In genomic region chr19:45496349-45496953, GRCh38 we compare ENCODE assay signal across 1 cellular context.
TF ChIP-seq lines count a peak whose summit lies in the region.

No MANE protein-coding gene starts in this region.

TF ChIP-seq in HepG2, 621 proteins besides CTCF, POLR2A, EP300 and RAD21 (continued from another document and continues in another):
- TF ChIP-seq THRA (CRISPR knock-in tag; IDR thresholded peaks at IDR 0.05; ENCODE audit: borderline replicate concordance) (peak; percentile 75), HNRNPK (IDR thresholded peaks at IDR 0.05; ENCODE audit: low read depth, low read length, poor library complexity, severe bottlenecking) (peak; percentile 48), CREM (IDR thresholded peaks at IDR 0.05) (no peak), CREM (CRISPR knock-in tag; IDR thresholded peaks at IDR 0.05) (no peak), RARA (CRISPR knock-in tag; IDR thresholded peaks at IDR 0.05) (peak; percentile 73), CREB3 (CRISPR knock-in tag; IDR thresholded peaks at IDR 0.05) (peak; percentile 65; the same call in 1 of the 2 replicates), FOXM1 (CRISPR knock-in tag; IDR thresholded peaks at IDR 0.05) (0 out of 2 replicates have a peak, but pooled peaks have one; percentile 48), ETV6 (CRISPR knock-in tag; conservative IDR thresholded peaks at IDR 0.05) (peak; percentile 76; the same call in 1 of the 2 replicates), PPARG (CRISPR knock-in tag; conservative IDR thresholded peaks at IDR 0.05) (peak; percentile 38; the same call in 1 of the 2 replicates), ZNF263 (CRISPR knock-in tag; IDR thresholded peaks at IDR 0.05) (no peak), HOXA5 (CRISPR knock-in tag; IDR thresholded peaks at IDR 0.05) (peak; percentile 89; the same call in 1 of the 2 replicates), ZNF143 (CRISPR knock-in tag; IDR thresholded peaks at IDR 0.05) (peak; percentile 39; the same call in 1 of the 2 replicates), ZFX (CRISPR knock-in tag; IDR thresholded peaks at IDR 0.05; ENCODE audit: low read depth) (peak; percentile 36; the same call in 1 of the 2 replicates), EED (CRISPR knock-in tag; IDR thresholded peaks at IDR 0.05) (peak; percentile 60; the same call in 1 of the 2 replicates), ZBTB7B (CRISPR knock-in tag; IDR thresholded peaks at IDR 0.05) (peak; percentile 33; the same call in 1 of the 2 replicates), NR2F2 (IDR thresholded peaks at IDR 0.05; ENCODE audit: borderline replicate concordance, low read depth) (no peak), FOXA1 (IDR thresholded peaks at IDR 0.05) (no peak), FOXA1 (CRISPR knock-in tag; IDR thresholded peaks at IDR 0.05) (no peak), ZNF7 (CRISPR knock-in tag; IDR thresholded peaks at IDR 0.05) (0 out of 2 replicates have a peak, but pooled peaks have one; percentile 23), RERE (CRISPR knock-in tag; IDR thresholded peaks at IDR 0.05; ENCODE audit: low read depth) (no peak; the same call in 1 of the 2 replicates), WIZ (CRISPR knock-in tag; IDR thresholded peaks at IDR 0.05) (peak; percentile 93; the same call in 1 of the 2 replicates), ZNF766 (CRISPR knock-in tag; IDR thresholded peaks at IDR 0.05; ENCODE audit: borderline replicate concordance) (0 out of 2 replicates have a peak, but pooled peaks have one; percentile 42), HES4 (CRISPR knock-in tag; IDR thresholded peaks at IDR 0.05; ENCODE audit: borderline replicate concordance) (0 out of 2 replicates have a peak, but pooled peaks have one; percentile 56), PHF20 (CRISPR knock-in tag; IDR thresholded peaks at IDR 0.05) (no peak), ZEB1 (IDR thresholded peaks at IDR 0.05; ENCODE audit: insufficient replicate concordance, low read depth) (no peak), PCBP2 (optimal IDR thresholded peaks at IDR 0.05; ENCODE audit: low read depth, low read length, poor library complexity, severe bottlenecking) (no peak), ZNF598 (CRISPR knock-in tag; IDR thresholded peaks at IDR 0.05; ENCODE audit: borderline replicate concordance) (no peak), ZFP37 (CRISPR knock-in tag; IDR thresholded peaks at IDR 0.05; ENCODE audit: borderline replicate concordance) (peak; percentile 87)
- TF ChIP-seq, protein P1, sequence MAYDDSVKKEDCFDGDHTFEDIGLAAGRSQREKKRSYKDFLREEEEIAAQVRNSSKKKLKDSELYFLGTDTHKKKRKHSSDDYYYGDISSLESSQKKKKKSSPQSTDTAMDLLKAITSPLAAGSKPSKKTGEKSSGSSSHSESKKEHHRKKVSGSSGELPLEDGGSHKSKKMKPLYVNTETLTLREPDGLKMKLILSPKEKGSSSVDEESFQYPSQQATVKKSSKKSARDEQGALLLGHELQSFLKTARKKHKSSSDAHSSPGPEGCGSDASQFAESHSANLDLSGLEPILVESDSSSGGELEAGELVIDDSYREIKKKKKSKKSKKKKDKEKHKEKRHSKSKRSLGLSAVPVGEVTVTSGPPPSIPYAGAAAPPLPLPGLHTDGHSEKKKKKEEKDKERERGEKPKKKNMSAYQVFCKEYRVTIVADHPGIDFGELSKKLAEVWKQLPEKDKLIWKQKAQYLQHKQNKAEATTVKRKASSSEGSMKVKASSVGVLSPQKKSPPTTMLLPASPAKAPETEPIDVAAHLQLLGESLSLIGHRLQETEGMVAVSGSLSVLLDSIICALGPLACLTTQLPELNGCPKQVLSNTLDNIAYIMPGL (CRISPR knock-in tag; IDR thresholded peaks at IDR 0.05; ENCODE audit: borderline replicate concordance in 1 of 2, low read depth in 1 of 2) = peak; percentile 41 to 47; a peak in 2 of 4 replicates
- TF ChIP-seq, protein P2, sequence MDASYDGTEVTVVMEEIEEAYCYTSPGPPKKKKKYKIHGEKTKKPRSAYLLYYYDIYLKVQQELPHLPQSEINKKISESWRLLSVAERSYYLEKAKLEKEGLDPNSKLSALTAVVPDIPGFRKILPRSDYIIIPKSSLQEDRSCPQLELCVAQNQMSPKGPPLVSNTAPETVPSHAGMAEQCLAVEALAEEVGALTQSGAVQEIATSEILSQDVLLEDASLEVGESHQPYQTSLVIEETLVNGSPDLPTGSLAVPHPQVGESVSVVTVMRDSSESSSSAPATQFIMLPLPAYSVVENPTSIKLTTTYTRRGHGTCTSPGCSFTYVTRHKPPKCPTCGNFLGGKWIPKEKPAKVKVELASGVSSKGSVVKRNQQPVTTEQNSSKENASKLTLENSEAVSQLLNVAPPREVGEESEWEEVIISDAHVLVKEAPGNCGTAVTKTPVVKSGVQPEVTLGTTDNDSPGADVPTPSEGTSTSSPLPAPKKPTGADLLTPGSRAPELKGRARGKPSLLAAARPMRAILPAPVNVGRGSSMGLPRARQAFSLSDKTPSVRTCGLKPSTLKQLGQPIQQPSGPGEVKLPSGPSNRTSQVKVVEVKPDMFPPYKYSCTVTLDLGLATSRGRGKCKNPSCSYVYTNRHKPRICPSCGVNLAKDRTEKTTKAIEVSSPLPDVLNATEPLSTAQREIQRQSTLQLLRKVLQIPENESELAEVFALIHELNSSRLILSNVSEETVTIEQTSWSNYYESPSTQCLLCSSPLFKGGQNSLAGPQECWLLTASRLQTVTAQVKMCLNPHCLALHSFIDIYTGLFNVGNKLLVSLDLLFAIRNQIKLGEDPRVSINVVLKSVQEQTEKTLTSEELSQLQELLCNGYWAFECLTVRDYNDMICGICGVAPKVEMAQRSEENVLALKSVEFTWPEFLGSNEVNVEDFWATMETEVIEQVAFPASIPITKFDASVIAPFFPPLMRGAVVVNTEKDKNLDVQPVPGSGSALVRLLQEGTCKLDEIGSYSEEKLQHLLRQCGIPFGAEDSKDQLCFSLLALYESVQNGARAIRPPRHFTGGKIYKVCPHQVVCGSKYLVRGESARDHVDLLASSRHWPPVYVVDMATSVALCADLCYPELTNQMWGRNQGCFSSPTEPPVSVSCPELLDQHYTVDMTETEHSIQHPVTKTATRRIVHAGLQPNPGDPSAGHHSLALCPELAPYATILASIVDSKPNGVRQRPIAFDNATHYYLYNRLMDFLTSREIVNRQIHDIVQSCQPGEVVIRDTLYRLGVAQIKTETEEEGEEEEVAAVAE (CRISPR knock-in tag; IDR thresholded peaks at IDR 0.05; ENCODE audit: borderline replicate concordance) = 0 out of 2 replicates have a peak, but pooled peaks have one; percentile 56
- TF ChIP-seq, protein P3, sequence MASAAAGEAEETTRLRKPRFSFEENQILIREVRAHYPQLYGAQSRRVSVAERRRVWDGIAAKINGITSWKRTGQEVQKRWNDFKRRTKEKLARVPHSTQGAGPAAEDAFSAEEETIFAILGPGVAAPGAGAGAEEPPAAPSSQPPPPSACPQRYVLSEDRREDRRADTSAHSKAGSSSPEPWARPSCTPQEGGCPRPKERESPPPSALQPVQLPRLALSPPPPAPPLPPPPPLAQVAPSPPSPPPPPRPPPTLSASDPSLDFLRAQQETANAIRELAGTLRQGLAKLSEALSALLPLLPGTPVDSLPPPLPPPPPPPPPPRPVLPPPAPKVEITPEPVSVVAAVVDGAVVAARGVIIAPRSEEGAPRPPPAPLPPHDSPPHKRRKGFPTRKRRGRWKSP (CRISPR knock-in tag; IDR thresholded peaks at IDR 0.05) = peak; percentile 60; the same call in 1 of the 2 replicates
- TF ChIP-seq, protein P4, sequence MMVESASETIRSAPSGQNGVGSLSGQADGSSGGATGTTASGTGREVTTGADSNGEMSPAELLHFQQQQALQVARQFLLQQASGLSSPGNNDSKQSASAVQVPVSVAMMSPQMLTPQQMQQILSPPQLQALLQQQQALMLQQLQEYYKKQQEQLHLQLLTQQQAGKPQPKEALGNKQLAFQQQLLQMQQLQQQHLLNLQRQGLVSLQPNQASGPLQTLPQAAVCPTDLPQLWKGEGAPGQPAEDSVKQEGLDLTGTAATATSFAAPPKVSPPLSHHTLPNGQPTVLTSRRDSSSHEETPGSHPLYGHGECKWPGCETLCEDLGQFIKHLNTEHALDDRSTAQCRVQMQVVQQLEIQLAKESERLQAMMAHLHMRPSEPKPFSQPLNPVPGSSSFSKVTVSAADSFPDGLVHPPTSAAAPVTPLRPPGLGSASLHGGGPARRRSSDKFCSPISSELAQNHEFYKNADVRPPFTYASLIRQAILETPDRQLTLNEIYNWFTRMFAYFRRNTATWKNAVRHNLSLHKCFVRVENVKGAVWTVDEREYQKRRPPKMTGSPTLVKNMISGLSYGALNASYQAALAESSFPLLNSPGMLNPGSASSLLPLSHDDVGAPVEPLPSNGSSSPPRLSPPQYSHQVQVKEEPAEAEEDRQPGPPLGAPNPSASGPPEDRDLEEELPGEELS (CRISPR knock-in tag; IDR thresholded peaks at IDR 0.05) = peak; percentile 43; the same call in 1 of the 2 replicates
- TF ChIP-seq, protein P5, sequence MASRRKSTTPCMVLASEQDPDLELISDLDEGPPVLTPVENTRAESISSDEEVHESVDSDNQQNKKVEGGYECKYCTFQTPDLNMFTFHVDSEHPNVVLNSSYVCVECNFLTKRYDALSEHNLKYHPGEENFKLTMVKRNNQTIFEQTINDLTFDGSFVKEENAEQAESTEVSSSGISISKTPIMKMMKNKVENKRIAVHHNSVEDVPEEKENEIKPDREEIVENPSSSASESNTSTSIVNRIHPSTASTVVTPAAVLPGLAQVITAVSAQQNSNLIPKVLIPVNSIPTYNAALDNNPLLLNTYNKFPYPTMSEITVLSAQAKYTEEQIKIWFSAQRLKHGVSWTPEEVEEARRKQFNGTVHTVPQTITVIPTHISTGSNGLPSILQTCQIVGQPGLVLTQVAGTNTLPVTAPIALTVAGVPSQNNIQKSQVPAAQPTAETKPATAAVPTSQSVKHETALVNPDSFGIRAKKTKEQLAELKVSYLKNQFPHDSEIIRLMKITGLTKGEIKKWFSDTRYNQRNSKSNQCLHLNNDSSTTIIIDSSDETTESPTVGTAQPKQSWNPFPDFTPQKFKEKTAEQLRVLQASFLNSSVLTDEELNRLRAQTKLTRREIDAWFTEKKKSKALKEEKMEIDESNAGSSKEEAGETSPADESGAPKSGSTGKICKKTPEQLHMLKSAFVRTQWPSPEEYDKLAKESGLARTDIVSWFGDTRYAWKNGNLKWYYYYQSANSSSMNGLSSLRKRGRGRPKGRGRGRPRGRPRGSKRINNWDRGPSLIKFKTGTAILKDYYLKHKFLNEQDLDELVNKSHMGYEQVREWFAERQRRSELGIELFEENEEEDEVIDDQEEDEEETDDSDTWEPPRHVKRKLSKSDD (CRISPR knock-in tag; IDR thresholded peaks at IDR 0.05; ENCODE audit: low read depth) = no peak
